ENCODE assay signal across 8 cellular contexts in genomic region chr10:86399879-86400704, GRCh38. TPM values are rescaled to one million over a fixed set of nuclear protein-coding genes. Genes with fewer than 3 reads are reported as not detected.
DNase-seq lines count a peak whose midpoint lies in the region; ATAC-seq and TF ChIP-seq lines count a peak whose summit lies in the region.

No MANE protein-coding gene starts in this region.

- no peaks in the 10 kb centered on the region for H3K27me3 ChIP-seq in CD4-positive, alpha-beta T cell (ENCODE audit: control insufficient read depth, insufficient read depth, low read length)
- no peaks in the 10 kb centered on the region for H3K27me3 ChIP-seq in liver (ENCODE audit: control insufficient read depth in 4 of 4, insufficient read depth in 4 of 4, low read length in 3 of 4)

- peak overlapping the region; percentile 90 for H3K27ac Mint-ChIP-seq in CD4-positive, alpha-beta T cell

- TF ChIP-seq RAD21 in liver (IDR thresholded peaks at IDR 0.05), result peak; percentile 97

- CTCF ChIA-PET in CD4-positive, alpha-beta T cell (lab: Charles Lee), result interaction anchor here (0.6 to 5.1 kb wide), 25 partner anchors 8 to 185 kb away, joined by 3 to 58 read pairs (median 4); no protein-coding TSS in a partner anchor

- H3K4me1 ChIP-seq in liver (ENCODE audit: control insufficient read depth in 4 of 4, insufficient read depth in 4 of 4, low read length in 3 of 4), result peaks cover 2 to 30% (median 19%) of the 10 kb centered on the region in 4 donors

- peak; percentile 79 for ATAC-seq in CD4-positive, alpha-beta T cell (ENCODE audit: poor library complexity)
- ATAC-seq in GM19395 (IDR thresholded peaks at IDR 0.05; ENCODE audit: unreplicated experiment), result peak; percentile 92
- peak; percentile 88 for ATAC-seq in HG03558 (IDR thresholded peaks at IDR 0.05; ENCODE audit: extremely low read depth, unreplicated experiment)

- peaks cover 28% of the 10 kb centered on the region for H3K4me1 Mint-ChIP-seq in CD4-positive, alpha-beta T cell (ENCODE audit: low read depth)

- H3K36me3 Mint-ChIP-seq in CD4-positive, alpha-beta T cell (ENCODE audit: low read depth), result peaks cover 3% of the 10 kb centered on the region

- intact Hi-C loops in CD4-positive, alpha-beta T cell (cut with DNase I, micrococcal nuclease), result loop anchor here (1.0 to 10.0 kb wide), 9 partner anchors 13 to 565 kb away; partner anchors contain the start of genes ADIRF (in 2 of the 2) and WAPL (in 1 of the 2)

- H3K9me3 Mint-ChIP-seq in CD4-positive, alpha-beta T cell, result no peaks in the 10 kb centered on the region

- peak overlapping the region; percentile 29 to 62 for H3K9ac ChIP-seq in liver (ENCODE audit: low read depth in 1 of 2, low read length in 2 of 2)

- H3K4me3 ChIP-seq in liver (ENCODE audit: low read depth in 1 of 3, low read length in 3 of 3), result peak overlapping the region; percentile 49 to 71 (median 67)

- peak; percentile 90 to 96 (median 93) for DNase-seq in CD4-positive, alpha-beta T cell
- peak; percentile 94 for DNase-seq in NCI-H69 (lab: John Stamatoyannopoulos, UW)
- DNase-seq in activated CD4-positive, alpha-beta T cell treated with anti-CD3 and anti-CD28 coated beads, Interleukin-2, amount 50 U/mL, for 1 hour, result peak; percentile 95
- DNase-seq in dermis blood vessel endothelial cell, result peak; percentile 95
- peak; percentile 97 for DNase-seq in stimulated activated CD4-positive, alpha-beta T cell treated with anti-CD3 and anti-CD28 coated beads, Interleukin-4, amount 100 ng/mL, for 1 hour

- peak overlapping the region; percentile 88 for H3K4me3 Mint-ChIP-seq in CD4-positive, alpha-beta T cell

- H3K9me3 ChIP-seq in CD4-positive, alpha-beta T cell (ENCODE audit: control insufficient read depth, low read length), result no peaks in the 10 kb centered on the region
- no peaks in the 10 kb centered on the region for H3K9me3 ChIP-seq in liver (ENCODE audit: control insufficient read depth in 4 of 4, low read length in 3 of 4)

- no peaks in the 10 kb centered on the region for H3K27me3 Mint-ChIP-seq in CD4-positive, alpha-beta T cell

- TF ChIP-seq CTCF in CD4-positive, alpha-beta T cell (IDR thresholded peaks at IDR 0.05), result peak; percentile 90
- peak; percentile 95 for TF ChIP-seq CTCF in liver (IDR thresholded peaks at IDR 0.05; ENCODE audit: low read depth, low read length, missing input control)

- POLR2A ChIA-PET in CD4-positive, alpha-beta T cell (lab: Charles Lee), result interaction anchor here (0.7 to 5.0 kb wide), 24 partner anchors 9 to 788 kb away, joined by 3 to 131 read pairs (median 4); partner anchors contain the start of gene WAPL

- under 1% methylated on average over 90 of the region's 90 CpGs for WGBS in liver

- H3K36me3 ChIP-seq in liver (ENCODE audit: control insufficient read depth in 4 of 4, insufficient read depth in 3 of 4, low read depth in 1 of 4, low read length in 3 of 4), result no peaks in the 10 kb centered on the region

- peak overlapping the region; percentile 72 for H3K27ac ChIP-seq in CD4-positive, alpha-beta T cell (ENCODE audit: low read depth, low read length)
- H3K27ac ChIP-seq in liver (ENCODE audit: low read depth in 1 of 2, low read length in 2 of 2), result peak overlapping the region; percentile 81 to 87

TF ChIP-seq in liver, 16 proteins besides CTCF, POLR2A, EP300 and RAD21:
- TF ChIP-seq GABPA (IDR thresholded peaks at IDR 0.05 in 1 of 2, conservative IDR thresholded peaks at IDR 0.05 in 1 of 2) (no peak), RXRA (IDR thresholded peaks at IDR 0.05) (peak; percentile 10 to 12), EGR1 (IDR thresholded peaks at IDR 0.05; ENCODE audit: low read depth in 2 of 2) (no peak), ATF3 (IDR thresholded peaks at IDR 0.05) (no peak), REST (IDR thresholded peaks at IDR 0.05) (peak; percentile 42), HNF4A (conservative IDR thresholded peaks at IDR 0.05) (no peak), FOXA2 (IDR thresholded peaks at IDR 0.05) (no peak), SP1 (IDR thresholded peaks at IDR 0.05) (peak; percentile 22)

RNA-seq across cellular contexts. Expression of gene GRID1, which starts 33.5 kb away (rescaled TPM):
- not detected for total RNA-seq in CD4-positive, alpha-beta T cell
- total RNA-seq in dermis blood vessel endothelial cell, result not detected in 2 replicates
- under 1 TPM; 0.14 to 0.17 TPM for total RNA-seq in liver
- under 1 TPM in 1 of 2 donors, not detected in 1; 0.09 TPM for polyA plus RNA-seq in liver

Comparison
In these comparisons a context has a peak if more than half of its experiments do, and no peak if none do; other contexts are left out.
1. Peak in every context shown above with its lines: DNase-seq, ATAC-seq, H3K4me3 ChIP-seq and H3K27ac ChIP-seq.